Comparison of ENCODE assay signal across 30 cellular contexts in genomic region chr4:8683462-8683861, GRCh38.
"Had no signal": no experiment of that assay in that cellular context is flagged by ENCODE, and none has a peak within 500 bp of the region (broad histone marks: within the 10 kb centered on the region; RNA-seq: fewer than 3 reads in every experiment).

No MANE protein-coding gene starts in this region.

- H3K27ac Mint-ChIP-seq: mesothelial cell of epicardium; naive B cell; natural killer cell; nephron progenitor cell; neural progenitor cell; progenitor cell of endocrine pancreas; stimulated activated naive B cell treated with anti-CD40 and anti-IgM and Interleukin-4, amounts not matched to agents 10 μg/mL and 1 μg/mL and 100 μg/mL, for 72 hours had no signal

- H3K4me1 Mint-ChIP-seq: mesothelial cell of epicardium; naive B cell; natural killer cell; nephron progenitor cell; neural progenitor cell; stimulated activated naive B cell treated with anti-CD40 and anti-IgM and Interleukin-4, amounts not matched to agents 10 μg/mL and 1 μg/mL and 100 μg/mL, for 72 hours had no signal

- ATAC-seq: left colon; left lung; lower lobe of right lung; natural killer cell; right lobe of liver; stimulated activated naive B cell treated with anti-CD40 and anti-IgM and Interleukin-4, amounts not matched to agents 10 μg/mL and 1 μg/mL and 100 μg/mL, for 72 hours; stimulated activated naive CD8-positive, alpha-beta T cell treated with anti-CD3 and anti-CD28 coated beads, Interleukin-15, Interleukin-2, amounts not matched to agents 100 U/mL and 50 U/mL, for 24 hours had no signal

- H3K79me2 ChIP-seq: parathyroid adenoma had no signal

- H3K9me3 ChIP-seq: left lung, lower lobe of right lung, neutrophil, right atrium auricular region, right lobe of liver, stomach, testis, thyroid gland, transverse colon, upper lobe of left lung had no signal

- H3K4me3 ChIP-seq: left lung, lower lobe of right lung, neural progenitor cell, right atrium auricular region, right lobe of liver, smooth muscle cell, stomach, testis, thyroid gland, transverse colon, upper lobe of left lung had no signal

- H3K9ac ChIP-seq: neural progenitor cell, parathyroid adenoma had no signal

- H3K27ac ChIP-seq: left lung, lower lobe of right lung, neural progenitor cell, neutrophil, parathyroid adenoma, right atrium auricular region, right lobe of liver, stomach, testis, thyroid gland, transverse colon, upper lobe of left lung had no signal

- FAIRE-seq: keratinocyte, urothelium cell line had no signal

- H3K36me3 Mint-ChIP-seq: mesothelial cell of epicardium; natural killer cell; neural progenitor cell; stimulated activated naive B cell treated with anti-CD40 and anti-IgM and Interleukin-4, amounts not matched to agents 10 μg/mL and 1 μg/mL and 100 μg/mL, for 72 hours had no signal

- H3K36me3 ChIP-seq: left lung, lower lobe of right lung, neural progenitor cell, neutrophil, right atrium auricular region, right lobe of liver, stomach, thyroid gland, transverse colon, upper lobe of left lung had no signal

- H3K27me3 ChIP-seq: right lobe of liver, testis, thyroid gland had no signal

- H3K4me3 Mint-ChIP-seq: mesothelial cell of epicardium; naive B cell; natural killer cell; nephron progenitor cell; neural progenitor cell; stimulated activated naive B cell treated with anti-CD40 and anti-IgM and Interleukin-4, amounts not matched to agents 10 μg/mL and 1 μg/mL and 100 μg/mL, for 72 hours had no signal

- DNase-seq: left colon; left lung; lower lobe of right lung; mammary epithelial cell; mesendoderm; naive B cell; natural killer cell; nephron progenitor cell; occipital lobe; right lobe of liver; stimulated activated CD4-positive, alpha-beta T cell treated with anti-CD3 and anti-CD28 coated beads, Interleukin-12 subunit alpha, Interleukin-12 subunit beta, amount 100 ng/mL, for 4 hours; stimulated activated CD4-positive, alpha-beta T cell treated with anti-CD3 and anti-CD28 coated beads, Interleukin-15, amount 100 ng/mL, for 24 hours; stimulated activated CD4-positive, alpha-beta T cell treated with anti-CD3 and anti-CD28 coated beads, Interleukin-2, amount 100 ng/mL, for 24 hours; stimulated activated CD4-positive, alpha-beta T cell treated with anti-CD3 and anti-CD28 coated beads, Interleukin-4, amount 100 ng/mL, for 1 hour; stimulated activated naive B cell treated with anti-CD40 and anti-IgM and Interleukin-4, amounts not matched to agents 10 μg/mL and 1 μg/mL and 100 μg/mL, for 72 hours; stimulated activated naive CD8-positive, alpha-beta T cell treated with anti-CD3 and anti-CD28 coated beads, Interleukin-15, Interleukin-2, amounts not matched to agents 100 U/mL and 50 U/mL, for 24 hours; stomach; testis; thyroid gland; transverse colon; upper lobe of left lung had no signal

- H2AFZ ChIP-seq: neural progenitor cell, parathyroid adenoma had no signal

- H3K4me1 ChIP-seq: left lung, lower lobe of right lung, neural progenitor cell, parathyroid adenoma, right atrium auricular region, right lobe of liver, testis, thyroid gland, transverse colon, upper lobe of left lung had no signal

- H3K9me3 Mint-ChIP-seq: mesothelial cell of epicardium, nephron progenitor cell, neural progenitor cell had no signal

- H3K4me2 ChIP-seq: neural progenitor cell, smooth muscle cell had no signal
